Comparison of ENCODE assay signal across 3 cellular contexts in the genomic region with DNA sequence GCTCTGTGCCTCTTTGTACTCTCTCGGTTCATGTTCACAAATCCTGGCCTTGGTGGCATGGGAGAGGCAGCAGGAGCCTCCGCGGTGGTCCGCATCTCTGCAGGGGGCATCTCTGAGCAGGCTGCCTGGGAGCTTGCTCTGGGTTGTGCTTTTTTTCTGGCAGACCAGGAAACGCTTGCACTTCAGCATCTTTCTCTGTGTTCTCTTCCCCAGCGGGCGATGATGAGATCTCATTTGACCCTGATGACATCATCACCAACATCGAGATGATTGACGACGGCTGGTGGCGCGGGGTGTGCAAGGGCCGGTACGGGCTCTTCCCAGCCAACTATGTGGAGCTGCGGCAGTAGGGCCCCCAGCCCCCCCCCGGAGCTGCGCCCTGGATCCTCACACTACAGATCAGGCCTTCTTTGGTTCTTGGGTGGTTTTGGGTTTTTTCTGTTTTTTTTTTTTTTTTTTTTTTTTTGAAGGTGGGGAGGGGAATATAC.
TF ChIP-seq lines count a peak whose summit lies in the region.

No MANE protein-coding gene starts in this region.

TF ChIP-seq in SK-N-SH, 30 proteins besides CTCF, POLR2A, EP300 and RAD21:
- TF ChIP-seq SMC3 (IDR thresholded peaks at IDR 0.05; ENCODE audit: low read depth, low read length) (no peak), NRF1 (IDR thresholded peaks at IDR 0.05; ENCODE audit: low read depth, low read length) (no peak), MXI1 (IDR thresholded peaks at IDR 0.05; ENCODE audit: low read depth, low read length) (no peak), ELF1 (IDR thresholded peaks at IDR 0.05) (no peak), IRF3 (IDR thresholded peaks at IDR 0.05; ENCODE audit: low read depth, low read length) (no peak), GATA2 (CRISPR knock-in tag; IDR thresholded peaks at IDR 0.05) (no peak), TCF12 (IDR thresholded peaks at IDR 0.05) (no peak), MEF2A (IDR thresholded peaks at IDR 0.05; ENCODE audit: borderline replicate concordance, low read depth) (no peak), TEAD4 (IDR thresholded peaks at IDR 0.05; ENCODE audit: borderline replicate concordance, insufficient read depth) (no peak), RFX5 (IDR thresholded peaks at IDR 0.05; ENCODE audit: low read length) (no peak), JUND (IDR thresholded peaks at IDR 0.05) (no peak), SIN3A (IDR thresholded peaks at IDR 0.05; ENCODE audit: borderline replicate concordance, low read depth, low read length) (no peak), EZH2phosphoT487 (IDR thresholded peaks at IDR 0.05; ENCODE audit: borderline replicate concordance, low read depth) (no peak)
- TF ChIP-seq, protein P1, sequence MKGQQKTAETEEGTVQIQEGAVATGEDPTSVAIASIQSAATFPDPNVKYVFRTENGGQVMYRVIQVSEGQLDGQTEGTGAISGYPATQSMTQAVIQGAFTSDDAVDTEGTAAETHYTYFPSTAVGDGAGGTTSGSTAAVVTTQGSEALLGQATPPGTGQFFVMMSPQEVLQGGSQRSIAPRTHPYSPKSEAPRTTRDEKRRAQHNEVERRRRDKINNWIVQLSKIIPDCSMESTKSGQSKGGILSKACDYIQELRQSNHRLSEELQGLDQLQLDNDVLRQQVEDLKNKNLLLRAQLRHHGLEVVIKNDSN (IDR thresholded peaks at IDR 0.05; ENCODE audit: borderline replicate concordance, low read depth): no peak
- TF ChIP-seq, protein P2, sequence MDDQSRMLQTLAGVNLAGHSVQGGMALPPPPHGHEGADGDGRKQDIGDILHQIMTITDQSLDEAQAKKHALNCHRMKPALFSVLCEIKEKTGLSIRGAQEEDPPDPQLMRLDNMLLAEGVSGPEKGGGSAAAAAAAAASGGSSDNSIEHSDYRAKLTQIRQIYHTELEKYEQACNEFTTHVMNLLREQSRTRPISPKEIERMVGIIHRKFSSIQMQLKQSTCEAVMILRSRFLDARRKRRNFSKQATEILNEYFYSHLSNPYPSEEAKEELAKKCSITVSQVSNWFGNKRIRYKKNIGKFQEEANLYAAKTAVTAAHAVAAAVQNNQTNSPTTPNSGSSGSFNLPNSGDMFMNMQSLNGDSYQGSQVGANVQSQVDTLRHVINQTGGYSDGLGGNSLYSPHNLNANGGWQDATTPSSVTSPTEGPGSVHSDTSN (IDR thresholded peaks at IDR 0.05): no peak
- TF ChIP-seq, protein P3, sequence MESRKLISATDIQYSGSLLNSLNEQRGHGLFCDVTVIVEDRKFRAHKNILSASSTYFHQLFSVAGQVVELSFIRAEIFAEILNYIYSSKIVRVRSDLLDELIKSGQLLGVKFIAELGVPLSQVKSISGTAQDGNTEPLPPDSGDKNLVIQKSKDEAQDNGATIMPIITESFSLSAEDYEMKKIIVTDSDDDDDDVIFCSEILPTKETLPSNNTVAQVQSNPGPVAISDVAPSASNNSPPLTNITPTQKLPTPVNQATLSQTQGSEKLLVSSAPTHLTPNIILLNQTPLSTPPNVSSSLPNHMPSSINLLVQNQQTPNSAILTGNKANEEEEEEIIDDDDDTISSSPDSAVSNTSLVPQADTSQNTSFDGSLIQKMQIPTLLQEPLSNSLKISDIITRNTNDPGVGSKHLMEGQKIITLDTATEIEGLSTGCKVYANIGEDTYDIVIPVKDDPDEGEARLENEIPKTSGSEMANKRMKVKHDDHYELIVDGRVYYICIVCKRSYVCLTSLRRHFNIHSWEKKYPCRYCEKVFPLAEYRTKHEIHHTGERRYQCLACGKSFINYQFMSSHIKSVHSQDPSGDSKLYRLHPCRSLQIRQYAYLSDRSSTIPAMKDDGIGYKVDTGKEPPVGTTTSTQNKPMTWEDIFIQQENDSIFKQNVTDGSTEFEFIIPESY (IDR thresholded peaks at IDR 0.05; ENCODE audit: borderline replicate concordance, low read depth): no peak

TF ChIP-seq in SK-N-SH treated with all-trans-retinoic acid at 6 μM for 48 hours, 23 proteins besides CTCF, POLR2A, EP300 and RAD21:
- no peak for TF ChIP-seq PPARA (CRISPR knock-in tag; IDR thresholded peaks at IDR 0.05; ENCODE audit: borderline replicate concordance)
- no peak for TF ChIP-seq SNAI2 (CRISPR knock-in tag; IDR thresholded peaks at IDR 0.05)
- TF ChIP-seq ESRRG (CRISPR knock-in tag; IDR thresholded peaks at IDR 0.05): no peak
- TF ChIP-seq, protein P4, sequence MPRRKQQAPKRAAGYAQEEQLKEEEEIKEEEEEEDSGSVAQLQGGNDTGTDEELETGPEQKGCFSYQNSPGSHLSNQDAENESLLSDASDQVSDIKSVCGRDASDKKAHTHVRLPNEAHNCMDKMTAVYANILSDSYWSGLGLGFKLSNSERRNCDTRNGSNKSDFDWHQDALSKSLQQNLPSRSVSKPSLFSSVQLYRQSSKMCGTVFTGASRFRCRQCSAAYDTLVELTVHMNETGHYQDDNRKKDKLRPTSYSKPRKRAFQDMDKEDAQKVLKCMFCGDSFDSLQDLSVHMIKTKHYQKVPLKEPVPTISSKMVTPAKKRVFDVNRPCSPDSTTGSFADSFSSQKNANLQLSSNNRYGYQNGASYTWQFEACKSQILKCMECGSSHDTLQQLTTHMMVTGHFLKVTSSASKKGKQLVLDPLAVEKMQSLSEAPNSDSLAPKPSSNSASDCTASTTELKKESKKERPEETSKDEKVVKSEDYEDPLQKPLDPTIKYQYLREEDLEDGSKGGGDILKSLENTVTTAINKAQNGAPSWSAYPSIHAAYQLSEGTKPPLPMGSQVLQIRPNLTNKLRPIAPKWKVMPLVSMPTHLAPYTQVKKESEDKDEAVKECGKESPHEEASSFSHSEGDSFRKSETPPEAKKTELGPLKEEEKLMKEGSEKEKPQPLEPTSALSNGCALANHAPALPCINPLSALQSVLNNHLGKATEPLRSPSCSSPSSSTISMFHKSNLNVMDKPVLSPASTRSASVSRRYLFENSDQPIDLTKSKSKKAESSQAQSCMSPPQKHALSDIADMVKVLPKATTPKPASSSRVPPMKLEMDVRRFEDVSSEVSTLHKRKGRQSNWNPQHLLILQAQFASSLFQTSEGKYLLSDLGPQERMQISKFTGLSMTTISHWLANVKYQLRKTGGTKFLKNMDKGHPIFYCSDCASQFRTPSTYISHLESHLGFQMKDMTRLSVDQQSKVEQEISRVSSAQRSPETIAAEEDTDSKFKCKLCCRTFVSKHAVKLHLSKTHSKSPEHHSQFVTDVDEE (CRISPR knock-in tag; IDR thresholded peaks at IDR 0.05): no peak
- TF ChIP-seq PATZ1 (CRISPR knock-in tag; IDR thresholded peaks at IDR 0.05; ENCODE audit: borderline replicate concordance): no peak
- TF ChIP-seq, protein P5, sequence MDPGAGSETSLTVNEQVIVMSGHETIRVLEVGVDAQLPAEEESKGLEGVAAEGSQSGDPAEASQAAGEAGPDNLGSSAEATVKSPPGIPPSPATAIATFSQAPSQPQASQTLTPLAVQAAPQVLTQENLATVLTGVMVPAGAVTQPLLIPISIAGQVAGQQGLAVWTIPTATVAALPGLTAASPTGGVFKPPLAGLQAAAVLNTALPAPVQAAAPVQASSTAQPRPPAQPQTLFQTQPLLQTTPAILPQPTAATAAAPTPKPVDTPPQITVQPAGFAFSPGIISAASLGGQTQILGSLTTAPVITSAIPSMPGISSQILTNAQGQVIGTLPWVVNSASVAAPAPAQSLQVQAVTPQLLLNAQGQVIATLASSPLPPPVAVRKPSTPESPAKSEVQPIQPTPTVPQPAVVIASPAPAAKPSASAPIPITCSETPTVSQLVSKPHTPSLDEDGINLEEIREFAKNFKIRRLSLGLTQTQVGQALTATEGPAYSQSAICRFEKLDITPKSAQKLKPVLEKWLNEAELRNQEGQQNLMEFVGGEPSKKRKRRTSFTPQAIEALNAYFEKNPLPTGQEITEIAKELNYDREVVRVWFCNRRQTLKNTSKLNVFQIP (CRISPR knock-in tag; IDR thresholded peaks at IDR 0.05; ENCODE audit: borderline replicate concordance, low read depth): no peak
- no peak for TF ChIP-seq ZC3H10 (CRISPR knock-in tag; IDR thresholded peaks at IDR 0.05)

TF ChIP-seq in H1, 55 proteins besides CTCF, POLR2A, EP300 and RAD21:
- TF ChIP-seq CREB1 (IDR thresholded peaks at IDR 0.05): no peak
TF ChIP-seq in H1: peak in this region for 0.
